Comparison of ENCODE assay signal across 10 cellular contexts in the genomic region with DNA sequence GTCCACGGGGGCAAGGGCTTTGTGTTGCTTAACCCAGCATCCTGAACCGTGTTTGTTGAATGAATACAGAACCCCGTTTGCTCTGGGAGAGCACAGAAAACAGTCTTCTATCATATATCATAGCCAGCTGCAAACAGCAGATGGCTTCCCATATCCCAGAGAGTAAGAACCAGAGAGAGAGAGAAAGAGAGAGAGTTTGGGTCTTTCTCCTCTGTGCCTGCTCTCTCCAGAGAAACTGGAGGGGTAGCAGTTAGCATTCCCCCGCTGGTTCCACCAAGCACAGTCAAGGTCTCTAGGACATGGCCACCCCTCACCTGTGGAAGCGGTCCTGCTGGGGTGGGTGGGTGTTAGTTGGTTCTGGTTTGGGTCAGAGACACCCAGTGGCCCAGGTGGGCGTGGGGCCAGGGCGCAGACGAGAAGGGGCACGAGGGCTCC. TPM values are rescaled to one million over a fixed set of nuclear protein-coding genes. Genes with fewer than 3 reads are reported as not detected.
DNase-seq lines count a peak whose midpoint lies in the region; ATAC-seq and TF ChIP-seq lines count a peak whose summit lies in the region.
"Had no signal": no experiment of that assay in that cellular context is flagged by ENCODE, and none has a peak within 500 bp of the region (broad histone marks: within the 10 kb centered on the region; RNA-seq: fewer than 3 reads in every experiment).

No MANE protein-coding gene starts in this region.

- peaks cover 2% of the 10 kb centered on the region for H3K9me3 ChIP-seq in WERI-Rb-1 (ENCODE audit: severe bottlenecking)
- H3K9me3 ChIP-seq in heart left ventricle = no peaks in the 10 kb centered on the region

- H3K9me3 Mint-ChIP-seq in osteocyte (ENCODE audit: unreplicated experiment) = no peaks in the 10 kb centered on the region
- no peaks in the 10 kb centered on the region for H3K9me3 Mint-ChIP-seq in activated naive CD4-positive, alpha-beta T cell treated with anti-CD3 and anti-CD28 coated beads, Interleukin-2, amount 10 ng/mL, durations not matched to agents 7 days and 5 days

- no peak for TF ChIP-seq CTCF in WERI-Rb-1 (IDR thresholded peaks at IDR 0.05; ENCODE audit: low read depth, low read length)
- peak in 3 of 12 donors; percentile 15 to 21 (median 21) for TF ChIP-seq CTCF in heart left ventricle (IDR thresholded peaks at IDR 0.05)
- no peak for TF ChIP-seq CTCF in osteocyte (IDR thresholded peaks at IDR 0.05)

- H3K4me3 Mint-ChIP-seq in osteocyte (ENCODE audit: unreplicated experiment) = peak overlapping the region; percentile 59
- H3K4me3 Mint-ChIP-seq in activated naive CD4-positive, alpha-beta T cell treated with anti-CD3 and anti-CD28 coated beads, Interleukin-2, amount 10 ng/mL, durations not matched to agents 7 days and 5 days = no peak overlapping the region

- H3K4me1 ChIP-seq in ACC112 (ENCODE audit: control insufficient read depth, insufficient read depth, low read length, unreplicated experiment) (peaks cover 26% of the 10 kb centered on the region), heart left ventricle (peaks cover 0 to 63% (median 31%) of the 10 kb centered on the region in 12 donors)

- TF ChIP-seq POLR2A in heart left ventricle (IDR thresholded peaks at IDR 0.05) = no peak

- no peaks in the 10 kb centered on the region for H3K36me3 ChIP-seq in ACC112 (ENCODE audit: insufficient read depth, low read length)
- no peaks in the 10 kb centered on the region for H3K36me3 ChIP-seq in WERI-Rb-1
- H3K36me3 ChIP-seq in heart left ventricle = peaks cover 0 to 5% (median 0%) of the 10 kb centered on the region in 9 donors

- H3K27me3 Mint-ChIP-seq in osteocyte (ENCODE audit: unreplicated experiment) = peaks cover 12% of the 10 kb centered on the region
- peaks cover 81% of the 10 kb centered on the region for H3K27me3 Mint-ChIP-seq in activated naive CD4-positive, alpha-beta T cell treated with anti-CD3 and anti-CD28 coated beads, Interleukin-2, amount 10 ng/mL, durations not matched to agents 7 days and 5 days

- WGBS in heart left ventricle, 4 donors = 27 to 36% (median 30%) methylated on average over 5 to 9 of the region's 9 CpGs

- H3K27ac ChIP-seq in ACC112 (ENCODE audit: low read depth, low read length) (no peak overlapping the region), WERI-Rb-1 (no peak overlapping the region), heart left ventricle (peak overlapping the region; percentile 77 to 94 (median 92))
- H3K27ac ChIP-seq: C4-2B had no signal

- ATAC-seq in heart left ventricle = peak in 1 of 4 donors; percentile 3
- no peak for ATAC-seq in HG02981 (IDR thresholded peaks at IDR 0.05; ENCODE audit: unreplicated experiment)

- DNase-seq in WERI-Rb-1 (no peak), heart left ventricle (no peak), osteocyte (ENCODE audit: extremely low spot score, unreplicated experiment) (no peak), glomerular visceral epithelial cell (ENCODE audit: extremely low spot score) (no peak)
- DNase-seq in activated naive CD4-positive, alpha-beta T cell treated with anti-CD3 and anti-CD28 coated beads, Interleukin-2, amount 10 ng/mL, durations not matched to agents 7 days and 5 days = no peak
- DNase-seq in activated CD4-positive, alpha-beta T cell treated with anti-CD3 and anti-CD28 coated beads, Interleukin-2, amount 50 U/mL, for 48 hours = no peak
- DNase-seq: NCI-H1417 treated with DMSO at 0.1 percent for 48 hours had no signal

- CTCF ChIA-PET in activated naive CD4-positive, alpha-beta T cell treated with anti-CD3 and anti-CD28 coated beads, Interleukin-2, amount 10 ng/mL, durations not matched to agents 7 days and 5 days (lab: Charles Lee) = interaction anchor here (9.1 kb wide), 1 partner anchor 143 kb away, joined by 256 read pairs; no protein-coding TSS in a partner anchor

- intact Hi-C loops in heart left ventricle (cut with DNase I) = loop anchor here (1.0 to 5.0 kb wide), 10 partner anchors 36 to 272 kb away; no protein-coding TSS in a partner anchor

- H3K27me3 ChIP-seq in ACC112 (ENCODE audit: insufficient read depth, low read length) = no peaks in the 10 kb centered on the region
- peaks cover 28% of the 10 kb centered on the region for H3K27me3 ChIP-seq in WERI-Rb-1 (ENCODE audit: insufficient read depth, low read depth, severe bottlenecking)
- peaks cover 0 to 14% (median 0%) of the 10 kb centered on the region in 9 donors for H3K27me3 ChIP-seq in heart left ventricle

- H3K36me3 Mint-ChIP-seq in osteocyte (ENCODE audit: unreplicated experiment) = no peaks in the 10 kb centered on the region
- no peaks in the 10 kb centered on the region for H3K36me3 Mint-ChIP-seq in activated naive CD4-positive, alpha-beta T cell treated with anti-CD3 and anti-CD28 coated beads, Interleukin-2, amount 10 ng/mL, durations not matched to agents 7 days and 5 days

- H3K4me3 ChIP-seq in ACC112 (ENCODE audit: low read depth, low read length) = peak overlapping the region; percentile 87
- H3K4me3 ChIP-seq in WERI-Rb-1 (ENCODE audit: low read depth, low read length) = peak overlapping the region; percentile 36
- H3K4me3 ChIP-seq in heart left ventricle = peak overlapping the region; percentile 64 to 99 (median 94)

- H3K79me2 ChIP-seq in ACC112 (ENCODE audit: control insufficient read depth, insufficient read depth, low read length, unreplicated experiment) = peaks cover 3% of the 10 kb centered on the region

- peaks cover 48% of the 10 kb centered on the region for H3K4me1 Mint-ChIP-seq in osteocyte (ENCODE audit: unreplicated experiment)
- H3K4me1 Mint-ChIP-seq in activated naive CD4-positive, alpha-beta T cell treated with anti-CD3 and anti-CD28 coated beads, Interleukin-2, amount 10 ng/mL, durations not matched to agents 7 days and 5 days = no peaks in the 10 kb centered on the region

- no peak overlapping the region for H3K27ac Mint-ChIP-seq in osteocyte (ENCODE audit: unreplicated experiment)
- H3K27ac Mint-ChIP-seq in activated naive CD4-positive, alpha-beta T cell treated with anti-CD3 and anti-CD28 coated beads, Interleukin-2, amount 10 ng/mL, durations not matched to agents 7 days and 5 days = no peak overlapping the region

- no peak overlapping the region for H2AFZ ChIP-seq in ACC112 (ENCODE audit: low read length, unreplicated experiment)

RNA-seq across cellular contexts. Expression of a gene that starts 0.5 kb away (rescaled TPM):
- 100 to 1,000 TPM; 121 to 629 (median 187) TPM for total RNA-seq in heart left ventricle
- polyA plus RNA-seq in heart left ventricle = 100 to 1,000 TPM; 112 to 137 TPM
- 36.2 and 37.3 TPM in 2 replicates for total RNA-seq in osteocyte

Comparison
In these comparisons a context has a peak if more than half of its experiments do, and no peak if none do; other contexts are left out.
1. H3K27ac ChIP-seq: peak in heart left ventricle (12 of 12); none in ACC112 (single experiment) and WERI-Rb-1 (single experiment).
2. H3K4me3 ChIP-seq: peak in every context shown above with its lines; median percentile 94 in heart left ventricle; 87 in ACC112; 36 in WERI-Rb-1.